Comparison of ENCODE assay signal across 20 cellular contexts in genomic region chr17:49523196-49523595, GRCh38. TPM values are rescaled to one million over a fixed set of nuclear protein-coding genes. Genes with fewer than 3 reads are reported as not detected.
"Had no signal": no experiment of that assay in that cellular context is flagged by ENCODE, and none has a peak within 500 bp of the region (broad histone marks: within the 10 kb centered on the region; RNA-seq: fewer than 3 reads in every experiment).

No MANE protein-coding gene starts in this region.

- H3K9me3 ChIP-seq: adrenal gland, esophagus squamous epithelium, gastrocnemius medialis, right lobe of liver, thoracic aorta had no signal

- H3K4me1 Mint-ChIP-seq: endodermal cell; memory B cell; stimulated activated naive B cell treated with anti-CD40 and anti-IgM and Interleukin-4, amounts not matched to agents 10 μg/mL and 1 μg/mL and 100 μg/mL, for 72 hours had no signal

- H3K4me1 ChIP-seq: adrenal gland, gastrocnemius medialis, right lobe of liver had no signal

- H3K4me3 Mint-ChIP-seq: activated B cell treated with CpG ODN at 0.5 μM for 24 hours; activated CD4-positive, alpha-beta memory T cell treated with anti-CD3 and anti-CD28 coated beads for 36 hours; activated naive CD4-positive, alpha-beta T cell treated with anti-CD3 and anti-CD28 coated beads for 36 hours; endodermal cell; memory B cell; neural crest cell; stimulated activated naive B cell treated with anti-CD40 and anti-IgM and Interleukin-4, amounts not matched to agents 10 μg/mL and 1 μg/mL and 100 μg/mL, for 72 hours; T-helper 1 cell treated with Interleukin-12 subunit alpha and Interleukin-12 subunit beta and Interleukin-4 antibody, amounts not matched to agents 30 μg/mL and 1 μg/mL, for 36 hours; type B pancreatic cell had no signal

- H3K27me3 ChIP-seq: adrenal gland, gastrocnemius medialis, right lobe of liver had no signal

- H3K36me3 Mint-ChIP-seq: activated CD4-positive, alpha-beta memory T cell treated with anti-CD3 and anti-CD28 coated beads for 36 hours; memory B cell; stimulated activated naive B cell treated with anti-CD40 and anti-IgM and Interleukin-4, amounts not matched to agents 10 μg/mL and 1 μg/mL and 100 μg/mL, for 72 hours; type B pancreatic cell had no signal

- H3K27ac ChIP-seq: adrenal gland, esophagus squamous epithelium, gastrocnemius medialis, right lobe of liver, skin epidermis, thoracic aorta had no signal

- H3K27ac Mint-ChIP-seq: activated B cell treated with CpG ODN at 0.5 μM for 24 hours; activated CD4-positive, alpha-beta memory T cell treated with anti-CD3 and anti-CD28 coated beads for 36 hours; activated naive CD4-positive, alpha-beta T cell treated with anti-CD3 and anti-CD28 coated beads for 36 hours; memory B cell; stimulated activated naive B cell treated with anti-CD40 and anti-IgM and Interleukin-4, amounts not matched to agents 10 μg/mL and 1 μg/mL and 100 μg/mL, for 72 hours; T-helper 1 cell treated with Interleukin-12 subunit alpha and Interleukin-12 subunit beta and Interleukin-4 antibody, amounts not matched to agents 30 μg/mL and 1 μg/mL, for 36 hours; type B pancreatic cell had no signal

- H3K4me3 ChIP-seq: adrenal gland, esophagus squamous epithelium, gastrocnemius medialis, right lobe of liver, skin epidermis, thoracic aorta had no signal

- H3K9me3 Mint-ChIP-seq: activated B cell treated with CpG ODN at 0.5 μM for 24 hours; activated CD4-positive, alpha-beta memory T cell treated with anti-CD3 and anti-CD28 coated beads for 36 hours; activated naive CD4-positive, alpha-beta T cell treated with anti-CD3 and anti-CD28 coated beads for 36 hours; endodermal cell; memory B cell; neural crest cell; stimulated activated naive B cell treated with anti-CD40 and anti-IgM and Interleukin-4, amounts not matched to agents 10 μg/mL and 1 μg/mL and 100 μg/mL, for 72 hours; T-helper 1 cell treated with Interleukin-12 subunit alpha and Interleukin-12 subunit beta and Interleukin-4 antibody, amounts not matched to agents 30 μg/mL and 1 μg/mL, for 36 hours; type B pancreatic cell had no signal

- ATAC-seq: gastrocnemius medialis, left cardiac atrium had no signal

- H3K27me3 Mint-ChIP-seq: activated CD4-positive, alpha-beta memory T cell treated with anti-CD3 and anti-CD28 coated beads for 36 hours had no signal

- H3K36me3 ChIP-seq: adrenal gland, esophagus squamous epithelium, gastrocnemius medialis, right lobe of liver, thoracic aorta had no signal

- DNase-seq: activated B cell treated with CpG ODN at 0.5 μM for 24 hours; cortex of kidney; esophagus squamous epithelium; gastrocnemius medialis; occipital lobe; right lobe of liver; stimulated activated CD4-positive, alpha-beta T cell treated with anti-CD3 and anti-CD28 coated beads, Interleukin-15, amount 100 ng/mL, for 24 hours; stimulated activated naive B cell treated with anti-CD40 and anti-IgM and Interleukin-4, amounts not matched to agents 10 μg/mL and 1 μg/mL and 100 μg/mL, for 72 hours; T1000 had no signal

RNA-seq across cellular contexts. Expression of gene NXPH3, which starts 52.5 kb away (rescaled TPM):
- total RNA-seq: activated B cell treated with CpG ODN at 0.5 μM for 24 hours had no signal
